ENCODE assay signal across 16 cellular contexts in the genomic region with DNA sequence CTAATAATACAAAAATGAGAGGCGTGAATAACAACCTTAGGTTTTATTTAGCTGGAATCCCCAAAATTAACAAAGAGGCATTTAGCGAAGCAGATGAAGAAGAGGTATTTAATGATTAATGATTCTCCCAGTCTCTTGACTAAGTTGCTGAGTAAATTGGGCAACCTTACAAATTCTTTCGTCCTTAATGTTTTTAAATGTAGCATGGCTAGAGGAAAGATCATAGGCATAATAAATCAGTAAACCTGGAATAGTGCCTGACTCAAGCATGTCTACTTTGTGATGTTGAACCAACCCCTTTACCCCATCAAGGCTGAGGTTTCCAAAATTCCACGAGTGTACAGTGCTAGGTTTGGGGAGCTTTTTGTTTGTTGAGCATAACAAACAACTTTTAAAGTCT. TPM values are rescaled to one million over a fixed set of nuclear protein-coding genes. Genes with fewer than 3 reads are reported as not detected.
DNase-seq lines count a peak whose midpoint lies in the region; ATAC-seq and TF ChIP-seq lines count a peak whose summit lies in the region.
"Had no signal": no experiment of that assay in that cellular context is flagged by ENCODE, and none has a peak within 500 bp of the region (broad histone marks: within the 10 kb centered on the region; RNA-seq: fewer than 3 reads in every experiment).

No MANE protein-coding gene starts in this region.

- no peak for ATAC-seq in HG03342 (IDR thresholded peaks at IDR 0.05; ENCODE audit: unreplicated experiment)
- ATAC-seq: GM23338 had no signal

- TF ChIP-seq CTCF in fibroblast of mammary gland (conservative IDR thresholded peaks at IDR 0.05; ENCODE audit: control insufficient read depth, insufficient read depth, low read depth, low read length) (no peak), kidney epithelial cell (IDR thresholded peaks at IDR 0.05; ENCODE audit: insufficient read depth, low read length, poor library complexity, severe bottlenecking) (no peak), breast epithelium (IDR thresholded peaks at IDR 0.05) (no peak), suprapubic skin (IDR thresholded peaks at IDR 0.05) (no peak)

- H3K36me3 ChIP-seq in kidney epithelial cell (ENCODE audit: control insufficient read depth, insufficient read depth, low read length) (no peaks in the 10 kb centered on the region), breast epithelium (no peaks in the 10 kb centered on the region), suprapubic skin (no peaks in the 10 kb centered on the region)
- H3K36me3 ChIP-seq: BLaER1 treated with 17β-estradiol and CSF1 and Interleukin-3, amounts not matched to agents 10 nM and 100 nM had no signal

- WGBS in suprapubic skin, result 74% methylated on average over 4 of the region's 4 CpGs

- no peaks in the 10 kb centered on the region for H3K4me1 ChIP-seq in breast epithelium
- H3K4me1 ChIP-seq in suprapubic skin, result no peaks in the 10 kb centered on the region

- in situ Hi-C loops in G401 (cut with HindIII; ENCODE audit: low sequenced_read_pairs), result no loop called here

- H3K27me3 ChIP-seq in kidney epithelial cell (ENCODE audit: control insufficient read depth, insufficient read depth, low read length), result no peaks in the 10 kb centered on the region
- H3K27me3 ChIP-seq in breast epithelium, result no peaks in the 10 kb centered on the region
- no peaks in the 10 kb centered on the region for H3K27me3 ChIP-seq in suprapubic skin
- H3K27me3 ChIP-seq: BLaER1 treated with 17β-estradiol and CSF1 and Interleukin-3, amounts not matched to agents 10 nM and 100 nM had no signal

- TF ChIP-seq POLR2A in breast epithelium (IDR thresholded peaks at IDR 0.05) (no peak), suprapubic skin (IDR thresholded peaks at IDR 0.05) (no peak)

- intact Hi-C loops in breast epithelium (cut with DNase I; ENCODE audit: low total_unique reads), result no loop called here

- H3K27ac ChIP-seq in breast epithelium, result no peak overlapping the region
- H3K27ac ChIP-seq in suprapubic skin, result no peak overlapping the region
- H3K27ac ChIP-seq: BLaER1 treated with 17β-estradiol and CSF1 and Interleukin-3, amounts not matched to agents 10 nM and 100 nM had no signal

- DNase-seq in NCI-H226, result peak; percentile 27
- peak; percentile 34 for DNase-seq in fibroblast of mammary gland (ENCODE audit: low read depth)
- DNase-seq in kidney epithelial cell (ENCODE audit: low read depth), result peak; percentile 21
- DNase-seq in G401 (ENCODE audit: low spot score), result no peak
- no peak for DNase-seq in breast epithelium (ENCODE audit: low spot score in 2 of 2)
- no peak for DNase-seq in suprapubic skin (ENCODE audit: low spot score in 2 of 2)
- DNase-seq: Calu3, DMS 273 treated with DMSO at 0.1 percent for 48 hours, DMS79, H7 had no signal

- TF ChIP-seq EP300 in suprapubic skin (IDR thresholded peaks at IDR 0.05), result no peak

- no peak overlapping the region for H3K4me3 ChIP-seq in fibroblast of mammary gland (ENCODE audit: control insufficient read depth, low read depth, low read length)
- H3K4me3 ChIP-seq in kidney epithelial cell (ENCODE audit: low read depth, low read length), result no peak overlapping the region
- H3K4me3 ChIP-seq in breast epithelium, result no peak overlapping the region
- no peak overlapping the region for H3K4me3 ChIP-seq in suprapubic skin
- H3K4me3 ChIP-seq: BLaER1 treated with 17β-estradiol and CSF1 and Interleukin-3, amounts not matched to agents 10 nM and 100 nM; GM23338 had no signal

- H3K9me3 ChIP-seq in breast epithelium (no peaks in the 10 kb centered on the region), suprapubic skin (no peaks in the 10 kb centered on the region)
- H3K9me3 ChIP-seq: BLaER1 treated with 17β-estradiol and CSF1 and Interleukin-3, amounts not matched to agents 10 nM and 100 nM had no signal

RNA-seq across cellular contexts. Expression of gene BHMT, which starts 7.9 kb away (rescaled TPM):
- total RNA-seq in kidney epithelial cell (0.14 and 0.88 TPM in 2 replicates), breast epithelium (1 to 10 TPM in 1 of 3 donors, under 1 TPM in 1, not detected in 1; 0.98 to 1.8 TPM), suprapubic skin (under 1 TPM in 2 of 4 donors, not detected in 2; 0.30 to 0.64 TPM)
- total RNA-seq in G401 (2014; rRNA removed; shearing (Covaris generic)), result not detected in 2 replicates
- total RNA-seq: A673; Calu3; CD4-positive, CD25-positive, alpha-beta regulatory T cell; HT1080 had no signal

RNA-seq across cellular contexts. Expression of gene BHMT2, which starts 49.9 kb away (rescaled TPM):
- total RNA-seq in kidney epithelial cell (3.7 and 4.2 TPM in 2 replicates), breast epithelium (10 to 100 TPM in 2 of 3 donors, 1 to 10 TPM in 1; 8.0 to 63.7 (median 19.3) TPM), suprapubic skin (1 to 10 TPM in 2 of 4 donors, under 1 TPM in 2; 0.30 to 7.5 (median 1.4) TPM)
- not detected in 2 replicates for total RNA-seq in G401 (2014; rRNA removed; shearing (Covaris generic))
- total RNA-seq: Calu3; CD4-positive, CD25-positive, alpha-beta regulatory T cell; H7; HT1080 had no signal

RNA-seq across cellular contexts. Expression of gene DMGDH, which starts 50.0 kb away (rescaled TPM):
- total RNA-seq in kidney epithelial cell, result 2.9 and 4.2 TPM in 2 replicates
- total RNA-seq in G401 (2014; rRNA removed; shearing (Covaris generic)), result not detected in 2 replicates
- 10 to 100 TPM in 1 of 3 donors, 1 to 10 TPM in 2; 1.5 to 12.5 (median 2.9) TPM for total RNA-seq in breast epithelium
- total RNA-seq in suprapubic skin, result 1 to 10 TPM in 2 of 4 donors, under 1 TPM in 1, not detected in 1; 0.55 to 2.8 (median 1.1) TPM
- total RNA-seq: H7 had no signal

Comparison
In these comparisons a context has a peak if more than half of its experiments do, and no peak if none do; other contexts are left out.
1. DNase-seq: peak in NCI-H226 (single experiment), fibroblast of mammary gland (single experiment) and kidney epithelial cell (single experiment); none in G401 (single experiment), breast epithelium (0 of 2) and suprapubic skin (0 of 2).